Comparison of ENCODE assay signal across 1 cellular context in the genomic region with DNA sequence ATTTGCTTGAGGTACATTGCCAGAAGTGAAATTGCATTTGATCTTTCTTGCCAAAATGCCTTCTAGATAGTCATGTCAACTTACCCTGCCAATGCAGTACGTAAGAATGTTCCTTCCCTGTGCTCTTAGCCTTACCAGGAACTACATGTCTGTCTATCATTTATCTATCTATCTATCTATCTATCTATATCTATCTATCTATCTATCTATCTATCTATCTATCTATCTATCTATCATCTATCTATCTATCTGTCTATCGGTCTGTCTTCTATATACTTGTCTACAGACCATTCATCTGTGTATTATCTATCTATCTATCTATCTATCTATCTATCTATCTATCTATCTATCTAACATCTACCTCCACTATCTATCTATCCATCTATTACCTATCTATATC.
DNase-seq lines count a peak whose midpoint lies in the region; ATAC-seq, FAIRE-seq and TF ChIP-seq lines count a peak whose summit lies in the region.
"Not testable (repeated sequence)": the region's sequence is repeated elsewhere in the genome, so short reads cannot be mapped to it uniquely, and the experiment has no call there.

No MANE protein-coding gene starts in this region.

- not testable (repeated sequence) for H3K9ac ChIP-seq in K562 (ENCODE audit: insufficient read depth in 1 of 2, low read depth in 2 of 2, low read length in 2 of 2)

- H3K27me3 ChIP-seq in K562 (ENCODE audit: control insufficient read depth in 2 of 2, insufficient read depth in 2 of 2, low read length in 2 of 2): not testable (repeated sequence)

- WGBS in K562 (ENCODE audit: insufficient coverage, low coverage, missing lambda C conversion rate): 47% methylated on average over 2 of the region's 2 CpGs

- H3K27ac ChIP-seq in K562 (ENCODE audit: extremely low read depth, low read depth, low read length): not testable (repeated sequence)

- not testable (repeated sequence) for ATAC-seq in K562

- CTCF ChIA-PET in K562 (lab: Yijun Ruan, JAX; ENCODE audit: low intra/inter-chr PET ratio): not testable (repeated sequence)

- H4K20me1 ChIP-seq in K562 (replicated peaks; ENCODE audit: control insufficient read depth, insufficient read depth, low read length): not testable (repeated sequence)

- H3K9me3 ChIP-seq in K562 (replicated peaks; ENCODE audit: control insufficient read depth, insufficient read depth, low read depth, low read length): not testable (repeated sequence)

- TF ChIP-seq RAD21 in K562 (CRISPR knock-in tag; conservative IDR thresholded peaks at IDR 0.05 in 1 of 2, IDR thresholded peaks at IDR 0.05 in 1 of 2): not testable (repeated sequence)

- H3K9me1 ChIP-seq in K562 (ENCODE audit: control insufficient read depth, insufficient read depth, low read length): not testable (repeated sequence)

- POLR2A ChIA-PET in K562 (lab: Yijun Ruan, JAX): not testable (repeated sequence)

- not testable (repeated sequence) for H2AFZ ChIP-seq in K562 (ENCODE audit: low read depth, low read length)

- not testable (repeated sequence) for H3K36me3 ChIP-seq in K562 (ENCODE audit: control insufficient read depth, insufficient read depth, low read length)

- not testable (repeated sequence) for H3K4me2 ChIP-seq in K562 (ENCODE audit: insufficient read depth, low read length)

- H3K79me2 ChIP-seq in K562 (ENCODE audit: control insufficient read depth, insufficient read depth, low read length): not testable (repeated sequence)

- FAIRE-seq in K562 (lab: Jason Lieb, UNC): not testable (repeated sequence)

- not testable (repeated sequence) for TF ChIP-seq EP300 in K562 (IDR thresholded peaks at IDR 0.05; ENCODE audit: low read length)

- not testable (repeated sequence) for DNase-seq in K562 (ENCODE audit: extremely low read depth in 1 of 4, low spot score in 3 of 4)

- H3K4me1 ChIP-seq in K562 (replicated peaks in 1 of 2; ENCODE audit: control insufficient read depth in 2 of 2, insufficient read depth in 2 of 2, low read length in 2 of 2): peaks cover 0 to 11% of the 10 kb centered on the region in 2 experiments; a peak in 3 of 5 replicates

- in situ Hi-C loops in K562 (cut with MboI): loop anchor here (25.0 kb wide), 1 partner anchor 1529 kb away; the partner anchor contains the start of gene C10orf143

- not testable (repeated sequence) for BruUV-seq in K562 (replicated peaks; lab: Mats Ljungman, UMichigan)

- intact Hi-C loops in K562 (cut with micrococcal nuclease): not testable (repeated sequence)

- not testable (repeated sequence) for TF ChIP-seq POLR2A in K562 (conservative IDR thresholded peaks at IDR 0.05)

- not testable (repeated sequence) for TF ChIP-seq CTCF in K562 (IDR thresholded peaks at IDR 0.05 in 2 of 3, conservative IDR thresholded peaks at IDR 0.05 in 1 of 3; ENCODE audit: insufficient read depth in 2 of 3, low read depth in 1 of 3, low read length in 3 of 3)

- not testable (repeated sequence) for H3K4me3 ChIP-seq in K562

TF ChIP-seq in K562, 482 proteins besides CTCF, POLR2A, EP300 and RAD21:
- TF ChIP-seq, protein P1, sequence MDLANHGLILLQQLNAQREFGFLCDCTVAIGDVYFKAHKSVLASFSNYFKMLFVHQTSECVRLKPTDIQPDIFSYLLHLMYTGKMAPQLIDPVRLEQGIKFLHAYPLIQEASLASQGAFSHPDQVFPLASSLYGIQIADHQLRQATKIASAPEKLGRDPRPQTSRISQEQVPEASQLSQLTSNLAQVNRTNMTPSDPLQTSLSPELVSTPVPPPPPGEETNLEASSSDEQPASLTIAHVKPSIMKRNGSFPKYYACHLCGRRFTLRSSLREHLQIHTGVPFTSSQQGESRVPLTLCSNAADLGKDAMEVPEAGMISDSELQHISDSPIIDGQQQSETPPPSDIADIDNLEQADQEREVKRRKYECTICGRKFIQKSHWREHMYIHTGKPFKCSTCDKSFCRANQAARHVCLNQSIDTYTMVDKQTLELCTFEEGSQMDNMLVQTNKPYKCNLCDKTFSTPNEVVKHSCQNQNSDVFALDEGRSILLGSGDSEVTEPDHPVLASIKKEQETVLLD (IDR thresholded peaks at IDR 0.05): 0 out of 2 replicates have a peak, but pooled peaks have one; percentile 15
- peak; percentile 94 for TF ChIP-seq DACH1 (IDR thresholded peaks at IDR 0.05; ENCODE audit: partially characterized antibody)
